In the genomic region with DNA sequence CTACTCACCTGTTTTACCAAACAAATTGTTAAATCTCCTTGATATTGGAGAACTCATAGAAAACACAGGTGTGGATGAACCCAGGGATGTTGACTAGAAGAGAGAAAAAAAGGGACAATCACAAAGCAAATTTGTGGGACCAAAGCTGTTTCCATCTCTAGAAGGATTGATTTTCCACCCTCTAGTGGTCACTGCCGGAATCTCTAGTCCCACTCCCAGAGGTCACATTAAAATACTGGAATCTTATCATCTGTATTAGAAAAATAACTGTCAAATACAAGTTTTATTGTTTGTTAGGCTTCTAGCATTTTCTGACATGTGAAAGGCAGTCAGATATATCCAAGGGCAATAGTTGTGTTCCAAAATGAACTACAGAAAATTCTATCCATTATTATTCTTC, we compare ENCODE assay signal across 8 cellular contexts.
A peak's percentile ranks its signal among the peaks of the same experiment; 100 is the strongest.
DNase-seq lines count a peak whose midpoint lies in the region; ATAC-seq, FAIRE-seq and TF ChIP-seq lines count a peak whose summit lies in the region.
"Not testable (repeated sequence)": the region's sequence is repeated elsewhere in the genome, so short reads cannot be mapped to it uniquely, and the experiment has no call there.

No MANE protein-coding gene starts in this region.

- not testable (repeated sequence) for H3K9ac ChIP-seq in endothelial cell of umbilical vein (replicated peaks; ENCODE audit: extremely low read depth, insufficient read depth, low read length)

- not testable (repeated sequence) for H3K36me3 Mint-ChIP-seq in CD4-positive, alpha-beta T cell (ENCODE audit: low read depth)

- not testable (repeated sequence) for H3K4me1 Mint-ChIP-seq in CD4-positive, alpha-beta T cell (ENCODE audit: low read depth)

- dilution Hi-C loops in endothelial cell of umbilical vein (cut with MboI; ENCODE audit: extremely low pct_ligation_motif_present, low sequenced_read_pairs) = not testable (repeated sequence)

- BruUV-seq in Panc1 (replicated peaks; lab: Mats Ljungman, UMichigan); endothelial cell of umbilical vein (replicated peaks; lab: Mats Ljungman, UMichigan): not testable (repeated sequence)

- not testable (repeated sequence) for H3K36me3 ChIP-seq in Panc1 (ENCODE audit: control insufficient read depth, insufficient read depth, low read length); endothelial cell of umbilical vein (ENCODE audit: control insufficient read depth in 2 of 2, extremely low read depth in 1 of 2, insufficient read depth in 2 of 2, low read length in 2 of 2); right lobe of liver

- not testable (repeated sequence) for H3K79me2 ChIP-seq in endothelial cell of umbilical vein (ENCODE audit: control insufficient read depth, insufficient read depth, low read length)

- in situ Hi-C loops in Panc1 (cut with HindIII; ENCODE audit: low pct_unique_long_range_greater_than_20kb, low sequenced_read_pairs) = not testable (repeated sequence)

- H3K4me3 Mint-ChIP-seq in CD4-positive, alpha-beta T cell = not testable (repeated sequence)

- H3K27me3 ChIP-seq in CD4-positive, alpha-beta T cell (ENCODE audit: control insufficient read depth, insufficient read depth, low read length); Panc1 (ENCODE audit: control insufficient read depth, insufficient read depth, low read length); endothelial cell of umbilical vein (ENCODE audit: control insufficient read depth in 2 of 2, insufficient read depth in 2 of 2, low read length in 2 of 2); right lobe of liver: not testable (repeated sequence)

- ATAC-seq in CD4-positive, alpha-beta T cell (ENCODE audit: poor library complexity); Panc1: not testable (repeated sequence)
- peak; percentile 60 for ATAC-seq in GM19467 (IDR thresholded peaks at IDR 0.05; ENCODE audit: unreplicated experiment)
- peak; percentile 59 to 75 (median 67) for ATAC-seq in right lobe of liver

- H3K27ac ChIP-seq in CD4-positive, alpha-beta T cell (ENCODE audit: low read depth, low read length); Panc1 (ENCODE audit: low read length); endothelial cell of umbilical vein (ENCODE audit: insufficient read depth, low read depth, low read length); right lobe of liver: not testable (repeated sequence)

- H3K9me1 ChIP-seq in endothelial cell of umbilical vein (replicated peaks; ENCODE audit: control insufficient read depth, extremely low read depth, insufficient read depth, low read length) = not testable (repeated sequence)

- not testable (repeated sequence) for H3K9me3 ChIP-seq in CD4-positive, alpha-beta T cell (ENCODE audit: control insufficient read depth, low read length); Panc1 (ENCODE audit: control insufficient read depth, insufficient read depth, low read depth, low read length); endothelial cell of umbilical vein (replicated peaks; ENCODE audit: control insufficient read depth, insufficient read depth, low read length); right lobe of liver

- TF ChIP-seq CTCF in CD4-positive, alpha-beta T cell (IDR thresholded peaks at IDR 0.05) = peak; percentile 62
- peak; percentile 55 for TF ChIP-seq CTCF in Panc1 (IDR thresholded peaks at IDR 0.05)
- peak; percentile 46 to 53 for TF ChIP-seq CTCF in endothelial cell of umbilical vein (IDR thresholded peaks at IDR 0.05; ENCODE audit: extremely low read depth in 1 of 2, insufficient read depth in 1 of 2, low read depth in 1 of 2, low read length in 2 of 2)
- peak; percentile 29 to 68 (median 62) for TF ChIP-seq CTCF in right lobe of liver (IDR thresholded peaks at IDR 0.05)

- not testable (repeated sequence) for H3K9me3 Mint-ChIP-seq in CD4-positive, alpha-beta T cell

- TF ChIP-seq POLR2A in endothelial cell of umbilical vein (IDR thresholded peaks at IDR 0.05; ENCODE audit: low read depth, low read length); right lobe of liver (IDR thresholded peaks at IDR 0.05): not testable (repeated sequence)

- not testable (repeated sequence) for DNase-seq in CD4-positive, alpha-beta T cell; Panc1 (ENCODE audit: low read depth, low spot score); right lobe of liver
- DNase-seq in Kasumi-1 (lab: John Stamatoyannopoulos, UW) = peak; percentile 45 to 48
- peak; percentile 5 for DNase-seq in activated T-cell treated with anti-CD3 and anti-CD28 coated beads for 1 hour (ENCODE audit: low read depth)
- DNase-seq in endothelial cell of umbilical vein (ENCODE audit: low read depth, low spot score) = peak; percentile 21
- peak; percentile 19 for DNase-seq in stimulated activated CD4-positive, alpha-beta T cell treated with anti-CD3 and anti-CD28 coated beads, Interleukin-4, amount 100 ng/mL, for 1 hour

- WGBS in right lobe of liver (ENCODE audit: insufficient coverage, low coverage, low lambda C conversion rate, missing lambda C conversion rate) = 7% methylated on average over 1 of the region's 1 CpG

- not testable (repeated sequence) for H2AFZ ChIP-seq in endothelial cell of umbilical vein (ENCODE audit: low read depth, low read length)

- peaks cover 12% of the 10 kb centered on the region for H3K27me3 Mint-ChIP-seq in CD4-positive, alpha-beta T cell

- POLR2A ChIA-PET in CD4-positive, alpha-beta T cell (lab: Charles Lee); Panc1 (lab: Charles Lee): not testable (repeated sequence)
- POLR2A ChIA-PET in endothelial cell of umbilical vein (lab: Charles Lee) = interaction anchor here (0.8 kb wide), 1 partner anchor 20 kb away, joined by 3 read pairs; no protein-coding TSS in a partner anchor

- H3K4me2 ChIP-seq in endothelial cell of umbilical vein (ENCODE audit: insufficient read depth, low read length) = not testable (repeated sequence)

- not testable (repeated sequence) for H3K4me1 ChIP-seq in Panc1 (ENCODE audit: control insufficient read depth, insufficient read depth, low read length); right lobe of liver
- H3K4me1 ChIP-seq in endothelial cell of umbilical vein (ENCODE audit: control insufficient read depth, extremely low read depth, insufficient read depth, low read length) = peaks cover 18% of the 10 kb centered on the region

- not testable (repeated sequence) for H4K20me1 ChIP-seq in endothelial cell of umbilical vein (replicated peaks; ENCODE audit: control insufficient read depth, extremely low read depth, insufficient read depth, low read length)

- FAIRE-seq in endothelial cell of umbilical vein (lab: Jason Lieb, UNC) = peak; percentile 68

- intact Hi-C loops in CD4-positive, alpha-beta T cell (cut with DNase I, micrococcal nuclease); Panc1 (cut with micrococcal nuclease; ENCODE audit: unreplicated experiment); endothelial cell of umbilical vein (cut with micrococcal nuclease): not testable (repeated sequence)
- intact Hi-C loops in right lobe of liver (cut with DNase I) = loop anchor here in 1 of 2 donors (10.0 kb wide), 1 partner anchor 129 kb away; no protein-coding TSS in a partner anchor

- not testable (repeated sequence) for H3K4me3 ChIP-seq in Panc1 (ENCODE audit: low read depth in 2 of 2, low read length in 2 of 2); endothelial cell of umbilical vein (replicated peaks in 1 of 3; ENCODE audit: insufficient read depth in 1 of 3, low read depth in 1 of 3, low read length in 3 of 3); right lobe of liver

- H3K27ac Mint-ChIP-seq in CD4-positive, alpha-beta T cell = not testable (repeated sequence)

- CTCF ChIA-PET in CD4-positive, alpha-beta T cell (lab: Charles Lee); Panc1 (lab: Charles Lee): not testable (repeated sequence)
- CTCF ChIA-PET in endothelial cell of umbilical vein (lab: Charles Lee) = interaction anchor here (0.5 to 2.9 kb wide), 15 partner anchors 8 to 450 kb away, joined by 3 to 14 read pairs (median 4); partner anchors contain the start of gene ADGRF1
